15 cellular contexts compared by ENCODE assay signal in genomic region chr5:65611524-65611923, GRCh38. TPM values are rescaled to one million over a fixed set of nuclear protein-coding genes. Genes with fewer than 3 reads are reported as not detected.
A peak's percentile ranks its signal among the peaks of the same experiment; 100 is the strongest.
DNase-seq lines count a peak whose midpoint lies in the region; ATAC-seq and TF ChIP-seq lines count a peak whose summit lies in the region.
"Had no signal": no experiment of that assay in that cellular context is flagged by ENCODE, and none has a peak within 500 bp of the region (broad histone marks: within the 10 kb centered on the region; RNA-seq: fewer than 3 reads in every experiment).

No MANE protein-coding gene starts in this region.

- peaks cover 98% of the 10 kb centered on the region for H3K36me3 ChIP-seq in lower lobe of right lung
- H3K36me3 ChIP-seq in naive thymus-derived CD4-positive, alpha-beta T cell (ENCODE audit: control insufficient read depth in 2 of 3, insufficient read depth in 3 of 3, low read length in 3 of 3), result peaks cover 21 to 73% (median 21%) of the 10 kb centered on the region in 3 experiments

- H3K36me3 Mint-ChIP-seq in naive thymus-derived CD4-positive, alpha-beta T cell, result peaks cover 23 to 61% (median 44%) of the 10 kb centered on the region in 5 donors

- no peak overlapping the region for H3K4me3 ChIP-seq in lower lobe of right lung
- H3K4me3 ChIP-seq in naive thymus-derived CD4-positive, alpha-beta T cell (ENCODE audit: low read length), result no peak overlapping the region
- H3K4me3 ChIP-seq: skin epidermis had no signal

- POLR2A ChIA-PET in naive thymus-derived CD4-positive, alpha-beta T cell (lab: Charles Lee), result interaction anchor here (1.2 kb wide), 1 partner anchor 13 kb away, joined by 8 read pairs; the partner anchor contains the start of gene TRIM23

- no peak overlapping the region for H3K27ac Mint-ChIP-seq in naive thymus-derived CD4-positive, alpha-beta T cell
- H3K27ac Mint-ChIP-seq: B cell; natural killer cell treated with Interleukin-12 subunit alpha and Interleukin-12 subunit beta and Interleukin-15 and Interleukin-18, amount 100 ng/mL, for 72 hours had no signal

- CTCF ChIA-PET in naive thymus-derived CD4-positive, alpha-beta T cell (lab: Charles Lee), result no interaction called here

- peak; percentile 94 to 97 for ATAC-seq in lower lobe of right lung
- no peak for ATAC-seq in naive thymus-derived CD4-positive, alpha-beta T cell
- ATAC-seq in GM18502 (IDR thresholded peaks at IDR 0.05; ENCODE audit: poor library complexity, unreplicated experiment), result no peak
- ATAC-seq: natural killer cell treated with Interleukin-12 subunit alpha and Interleukin-12 subunit beta and Interleukin-15 and Interleukin-18, amount 100 ng/mL, for 72 hours had no signal

- H3K27me3 Mint-ChIP-seq in naive thymus-derived CD4-positive, alpha-beta T cell, result no peaks in the 10 kb centered on the region
- H3K27me3 Mint-ChIP-seq: B cell; natural killer cell treated with Interleukin-12 subunit alpha and Interleukin-12 subunit beta and Interleukin-15 and Interleukin-18, amount 100 ng/mL, for 72 hours had no signal

- no peaks in the 10 kb centered on the region for H3K9me3 Mint-ChIP-seq in naive thymus-derived CD4-positive, alpha-beta T cell
- H3K9me3 Mint-ChIP-seq: natural killer cell treated with Interleukin-12 subunit alpha and Interleukin-12 subunit beta and Interleukin-15 and Interleukin-18, amount 100 ng/mL, for 72 hours had no signal

- H3K9me3 ChIP-seq in lower lobe of right lung, result no peaks in the 10 kb centered on the region
- H3K9me3 ChIP-seq in naive thymus-derived CD4-positive, alpha-beta T cell (ENCODE audit: control insufficient read depth in 2 of 3, low read length in 3 of 3), result no peaks in the 10 kb centered on the region

- H3K4me1 ChIP-seq in lower lobe of right lung, result no peaks in the 10 kb centered on the region
- no peaks in the 10 kb centered on the region for H3K4me1 ChIP-seq in naive thymus-derived CD4-positive, alpha-beta T cell (ENCODE audit: control insufficient read depth in 2 of 2, insufficient read depth in 2 of 2, low read length in 2 of 2)

- no peaks in the 10 kb centered on the region for H3K27me3 ChIP-seq in lower lobe of right lung (ENCODE audit: low read depth)
- H3K27me3 ChIP-seq in naive thymus-derived CD4-positive, alpha-beta T cell (ENCODE audit: control insufficient read depth in 2 of 2, insufficient read depth in 2 of 2, low read length in 2 of 2), result no peaks in the 10 kb centered on the region

- no peak for TF ChIP-seq CTCF in lower lobe of right lung (IDR thresholded peaks at IDR 0.05)

- peaks cover 0 to 40% (median 17%) of the 10 kb centered on the region in 7 donors for H3K4me1 Mint-ChIP-seq in naive thymus-derived CD4-positive, alpha-beta T cell
- H3K4me1 Mint-ChIP-seq: B cell had no signal

- DNase-seq in DMS53 (lab: John Stamatoyannopoulos, UW) (peak; percentile 97), NCI-H2029 (lab: John Stamatoyannopoulos, UW) (peak; percentile 83), astrocyte of the hippocampus (ENCODE audit: low read depth, low spot score) (peak; percentile 48), lower lobe of right lung (no peak), posterior cingulate gyrus (no peak), amygdala (lab: John Stamatoyannopoulos, UW) (no peak)
- no peak for DNase-seq in naive thymus-derived CD4-positive, alpha-beta T cell
- DNase-seq: amniotic stem cell, GDM1, hypothalamus, T1000 had no signal

- H3K4me3 Mint-ChIP-seq in naive thymus-derived CD4-positive, alpha-beta T cell, result no peak overlapping the region
- H3K4me3 Mint-ChIP-seq: B cell; natural killer cell treated with Interleukin-12 subunit alpha and Interleukin-12 subunit beta and Interleukin-15 and Interleukin-18, amount 100 ng/mL, for 72 hours had no signal

- H3K27ac ChIP-seq in lower lobe of right lung, result no peak overlapping the region
- H3K27ac ChIP-seq in naive thymus-derived CD4-positive, alpha-beta T cell (ENCODE audit: low read depth, low read length), result no peak overlapping the region
- H3K27ac ChIP-seq: skin epidermis had no signal

- intact Hi-C loops in lower lobe of right lung (cut with DNase I) (no loop called here), posterior cingulate gyrus (cut with DNase I) (no loop called here)
- intact Hi-C loops in naive thymus-derived CD4-positive, alpha-beta T cell (cut with micrococcal nuclease), result no loop called here

RNA-seq across cellular contexts. Expression of gene TRIM23, which starts 12.6 kb away (rescaled TPM):
- total RNA-seq in lower lobe of right lung, result 15.8 TPM
- 10 to 100 TPM; 10.3 to 27.9 (median 21.6) TPM for total RNA-seq in naive thymus-derived CD4-positive, alpha-beta T cell
- polyA plus RNA-seq in naive thymus-derived CD4-positive, alpha-beta T cell, result 10 to 100 TPM; 13.5 to 16.5 TPM

RNA-seq across cellular contexts. Expression of gene SHLD3, which starts 13.3 kb away (rescaled TPM):
- total RNA-seq in lower lobe of right lung, result 3.4 TPM
- 10 to 100 TPM in 1 of 5 experiments, 1 to 10 TPM in 4; 4.8 to 11.3 (median 5.8) TPM for total RNA-seq in naive thymus-derived CD4-positive, alpha-beta T cell
- 1 to 10 TPM; 2.9 to 4.3 TPM for polyA plus RNA-seq in naive thymus-derived CD4-positive, alpha-beta T cell

RNA-seq across cellular contexts. Expression of gene TRAPPC13, which starts 13.3 kb away (rescaled TPM):
- 21.5 TPM for total RNA-seq in lower lobe of right lung
- 10 to 100 TPM; 18.2 to 23.1 (median 20.8) TPM for total RNA-seq in naive thymus-derived CD4-positive, alpha-beta T cell
- polyA plus RNA-seq in naive thymus-derived CD4-positive, alpha-beta T cell, result 10 to 100 TPM; 19.7 to 19.8 TPM

RNA-seq across cellular contexts. Expression of gene PPWD1, which starts 48.4 kb away (rescaled TPM):
- 39.2 TPM for total RNA-seq in lower lobe of right lung
- 100 to 1,000 TPM in 2 of 5 experiments, 10 to 100 TPM in 3; 61.7 to 104 (median 81.2) TPM for total RNA-seq in naive thymus-derived CD4-positive, alpha-beta T cell
- polyA plus RNA-seq in naive thymus-derived CD4-positive, alpha-beta T cell, result 10 to 100 TPM; 44.5 to 50.1 TPM

RNA-seq across cellular contexts. Expression of gene CENPK, which starts 48.6 kb away (rescaled TPM):
- 2.9 TPM for total RNA-seq in lower lobe of right lung
- 10 to 100 TPM in 3 of 5 experiments, 1 to 10 TPM in 2; 7.2 to 78.8 (median 14.1) TPM for total RNA-seq in naive thymus-derived CD4-positive, alpha-beta T cell
- 10 to 100 TPM; 37.5 to 44.1 TPM for polyA plus RNA-seq in naive thymus-derived CD4-positive, alpha-beta T cell

Comparison
In these comparisons a context has a peak if more than half of its experiments do, and no peak if none do; other contexts are left out.
1. DNase-seq: peak in DMS53 (single experiment), NCI-H2029 (single experiment) and astrocyte of the hippocampus (single experiment); none in lower lobe of right lung (single experiment), naive thymus-derived CD4-positive, alpha-beta T cell (0 of 9), posterior cingulate gyrus (0 of 10) and amygdala (0 of 56).
2. ATAC-seq: peak in lower lobe of right lung (2 of 2); none in naive thymus-derived CD4-positive, alpha-beta T cell (single experiment) and GM18502 (single experiment).